ENCODE assay signal across 8 cellular contexts in genomic region chr2:222024934-222025890, GRCh38.
DNase-seq lines count a peak whose midpoint lies in the region; ATAC-seq and TF ChIP-seq lines count a peak whose summit lies in the region.

No MANE protein-coding gene starts in this region.

- no peak overlapping the region for H3K27ac ChIP-seq in psoas muscle

- no peaks in the 10 kb centered on the region for H3K27me3 ChIP-seq in psoas muscle (ENCODE audit: insufficient read depth in 3 of 3, low read length in 2 of 3)

- intact Hi-C loops in psoas muscle (cut with DNase I) (no loop called here), posterior cingulate gyrus (cut with DNase I) (no loop called here)

- H3K4me1 ChIP-seq in ES-I3 (ENCODE audit: insufficient read depth, low read length) = peaks cover 6% of the 10 kb centered on the region; the same call in 1 of the 2 replicates
- no peaks in the 10 kb centered on the region for H3K4me1 ChIP-seq in psoas muscle

- H3K9me3 ChIP-seq in ES-I3 (ENCODE audit: control insufficient read depth, insufficient read depth, low read length) = no peaks in the 10 kb centered on the region; the same call in 1 of the 2 replicates
- H3K9me3 ChIP-seq in psoas muscle = no peaks in the 10 kb centered on the region

- 37 to 46% (median 40%) methylated on average over 8 of the region's 8 CpGs for WGBS in psoas muscle, 3 donors

- H3K36me3 ChIP-seq in ES-I3 (ENCODE audit: insufficient read depth, low read length) (no peaks in the 10 kb centered on the region), psoas muscle (ENCODE audit: insufficient read depth in 1 of 2, low read depth in 1 of 2) (no peaks in the 10 kb centered on the region)

- in situ Hi-C loops in KBM-7 (cut with MboI; ENCODE audit: low pct_unique_long_range_greater_than_20kb, low sequenced_read_pairs) = no loop called here

- ATAC-seq in psoas muscle = no peak
- no peak for ATAC-seq in GM19035 (IDR thresholded peaks at IDR 0.05; ENCODE audit: unreplicated experiment)

- peak; percentile 19 for DNase-seq in KBM-7
- peak; percentile 6 for DNase-seq in RPMI8226
- DNase-seq in fibroblast of mammary gland (ENCODE audit: low read depth) = peak; percentile 64
- no peak for DNase-seq in psoas muscle
- no peak for DNase-seq in posterior cingulate gyrus
- no peak for DNase-seq in activated naive CD4-positive, alpha-beta T cell treated with Interleukin-2 at 50 U/mL for 16 hours

- H3K9ac ChIP-seq in ES-I3 (ENCODE audit: low read depth, low read length) = peak overlapping the region; percentile 14; the same call in 1 of the 2 replicates

- H3K4me3 ChIP-seq in fibroblast of mammary gland (ENCODE audit: control insufficient read depth, low read depth, low read length) (no peak overlapping the region), psoas muscle (no peak overlapping the region)

- TF ChIP-seq CTCF in fibroblast of mammary gland (conservative IDR thresholded peaks at IDR 0.05; ENCODE audit: control insufficient read depth, insufficient read depth, low read depth, low read length) (peak; percentile 72), psoas muscle (IDR thresholded peaks at IDR 0.05) (peak; percentile 52)

Comparison
In these comparisons a context has a peak if more than half of its experiments do, and no peak if none do; other contexts are left out.
1. DNase-seq: peak in KBM-7 (single experiment), RPMI8226 (single experiment) and fibroblast of mammary gland (single experiment); none in psoas muscle (0 of 2), posterior cingulate gyrus (0 of 10) and activated naive CD4-positive, alpha-beta T cell treated with Interleukin-2 at 50 U/mL for 16 hours (single experiment).